1 cellular context compared by ENCODE assay signal in the genomic region with DNA sequence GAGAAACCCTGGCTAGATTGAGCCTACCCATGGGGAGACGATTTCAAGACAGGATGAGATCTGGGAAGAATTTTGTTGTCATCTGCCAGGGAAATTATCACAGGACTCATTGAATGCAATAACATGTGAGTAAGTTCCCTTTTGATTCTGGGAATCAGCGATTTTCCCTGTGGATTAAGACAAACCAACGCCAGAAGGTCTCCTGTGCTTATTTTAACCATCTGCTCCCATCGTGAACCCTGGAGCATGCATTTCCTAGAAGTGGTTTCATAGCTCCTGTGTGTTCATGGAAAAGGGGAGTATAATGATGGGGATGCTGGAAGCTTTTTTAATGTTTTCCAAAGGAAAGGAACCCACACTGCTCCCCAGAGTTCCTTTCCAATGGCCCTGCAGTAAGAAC.
TF ChIP-seq lines count a peak whose summit lies in the region.

No MANE protein-coding gene starts in this region.

TF ChIP-seq in GM23338, 12 proteins besides CTCF, POLR2A, EP300 and RAD21 (continued from another document):
- TF ChIP-seq, protein P1, sequence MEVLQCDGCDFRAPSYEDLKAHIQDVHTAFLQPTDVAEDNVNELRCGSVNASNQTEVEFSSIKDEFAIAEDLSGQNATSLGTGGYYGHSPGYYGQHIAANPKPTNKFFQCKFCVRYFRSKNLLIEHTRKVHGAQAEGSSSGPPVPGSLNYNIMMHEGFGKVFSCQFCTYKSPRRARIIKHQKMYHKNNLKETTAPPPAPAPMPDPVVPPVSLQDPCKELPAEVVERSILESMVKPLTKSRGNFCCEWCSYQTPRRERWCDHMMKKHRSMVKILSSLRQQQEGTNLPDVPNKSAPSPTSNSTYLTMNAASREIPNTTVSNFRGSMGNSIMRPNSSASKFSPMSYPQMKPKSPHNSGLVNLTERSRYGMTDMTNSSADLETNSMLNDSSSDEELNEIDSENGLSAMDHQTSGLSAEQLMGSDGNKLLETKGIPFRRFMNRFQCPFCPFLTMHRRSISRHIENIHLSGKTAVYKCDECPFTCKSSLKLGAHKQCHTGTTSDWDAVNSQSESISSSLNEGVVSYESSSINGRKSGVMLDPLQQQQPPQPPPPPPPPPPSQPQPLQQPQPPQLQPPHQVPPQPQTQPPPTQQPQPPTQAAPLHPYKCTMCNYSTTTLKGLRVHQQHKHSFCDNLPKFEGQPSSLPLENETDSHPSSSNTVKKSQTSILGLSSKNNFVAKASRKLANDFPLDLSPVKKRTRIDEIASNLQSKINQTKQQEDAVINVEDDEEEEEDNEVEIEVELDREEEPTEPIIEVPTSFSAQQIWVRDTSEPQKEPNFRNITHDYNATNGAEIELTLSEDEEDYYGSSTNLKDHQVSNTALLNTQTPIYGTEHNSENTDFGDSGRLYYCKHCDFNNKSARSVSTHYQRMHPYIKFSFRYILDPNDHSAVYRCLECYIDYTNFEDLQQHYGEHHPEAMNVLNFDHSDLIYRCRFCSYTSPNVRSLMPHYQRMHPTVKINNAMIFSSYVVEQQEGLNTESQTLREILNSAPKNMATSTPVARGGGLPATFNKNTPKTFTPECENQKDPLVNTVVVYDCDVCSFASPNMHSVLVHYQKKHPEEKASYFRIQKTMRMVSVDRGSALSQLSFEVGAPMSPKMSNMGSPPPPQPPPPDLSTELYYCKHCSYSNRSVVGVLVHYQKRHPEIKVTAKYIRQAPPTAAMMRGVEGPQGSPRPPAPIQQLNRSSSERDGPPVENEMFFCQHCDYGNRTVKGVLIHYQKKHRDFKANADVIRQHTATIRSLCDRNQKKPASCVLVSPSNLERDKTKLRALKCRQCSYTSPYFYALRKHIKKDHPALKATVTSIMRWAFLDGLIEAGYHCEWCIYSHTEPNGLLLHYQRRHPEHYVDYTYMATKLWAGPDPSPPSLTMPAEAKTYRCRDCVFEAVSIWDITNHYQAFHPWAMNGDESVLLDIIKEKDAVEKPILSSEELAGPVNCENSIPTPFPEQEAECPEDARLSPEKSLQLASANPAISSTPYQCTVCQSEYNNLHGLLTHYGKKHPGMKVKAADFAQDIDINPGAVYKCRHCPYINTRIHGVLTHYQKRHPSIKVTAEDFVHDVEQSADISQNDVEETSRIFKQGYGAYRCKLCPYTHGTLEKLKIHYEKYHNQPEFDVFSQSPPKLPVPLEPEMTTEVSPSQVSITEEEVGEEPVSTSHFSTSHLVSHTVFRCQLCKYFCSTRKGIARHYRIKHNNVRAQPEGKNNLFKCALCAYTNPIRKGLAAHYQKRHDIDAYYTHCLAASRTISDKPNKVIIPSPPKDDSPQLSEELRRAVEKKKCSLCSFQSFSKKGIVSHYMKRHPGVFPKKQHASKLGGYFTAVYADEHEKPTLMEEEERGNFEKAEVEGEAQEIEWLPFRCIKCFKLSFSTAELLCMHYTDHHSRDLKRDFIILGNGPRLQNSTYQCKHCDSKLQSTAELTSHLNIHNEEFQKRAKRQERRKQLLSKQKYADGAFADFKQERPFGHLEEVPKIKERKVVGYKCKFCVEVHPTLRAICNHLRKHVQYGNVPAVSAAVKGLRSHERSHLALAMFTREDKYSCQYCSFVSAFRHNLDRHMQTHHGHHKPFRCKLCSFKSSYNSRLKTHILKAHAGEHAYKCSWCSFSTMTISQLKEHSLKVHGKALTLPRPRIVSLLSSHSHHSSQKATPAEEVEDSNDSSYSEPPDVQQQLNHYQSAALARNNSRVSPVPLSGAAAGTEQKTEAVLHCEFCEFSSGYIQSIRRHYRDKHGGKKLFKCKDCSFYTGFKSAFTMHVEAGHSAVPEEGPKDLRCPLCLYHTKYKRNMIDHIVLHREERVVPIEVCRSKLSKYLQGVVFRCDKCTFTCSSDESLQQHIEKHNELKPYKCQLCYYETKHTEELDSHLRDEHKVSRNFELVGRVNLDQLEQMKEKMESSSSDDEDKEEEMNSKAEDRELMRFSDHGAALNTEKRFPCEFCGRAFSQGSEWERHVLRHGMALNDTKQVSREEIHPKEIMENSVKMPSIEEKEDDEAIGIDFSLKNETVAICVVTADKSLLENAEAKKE (CRISPR knock-in tag; IDR thresholded peaks at IDR 0.05) = no peak
- TF ChIP-seq, protein P2, sequence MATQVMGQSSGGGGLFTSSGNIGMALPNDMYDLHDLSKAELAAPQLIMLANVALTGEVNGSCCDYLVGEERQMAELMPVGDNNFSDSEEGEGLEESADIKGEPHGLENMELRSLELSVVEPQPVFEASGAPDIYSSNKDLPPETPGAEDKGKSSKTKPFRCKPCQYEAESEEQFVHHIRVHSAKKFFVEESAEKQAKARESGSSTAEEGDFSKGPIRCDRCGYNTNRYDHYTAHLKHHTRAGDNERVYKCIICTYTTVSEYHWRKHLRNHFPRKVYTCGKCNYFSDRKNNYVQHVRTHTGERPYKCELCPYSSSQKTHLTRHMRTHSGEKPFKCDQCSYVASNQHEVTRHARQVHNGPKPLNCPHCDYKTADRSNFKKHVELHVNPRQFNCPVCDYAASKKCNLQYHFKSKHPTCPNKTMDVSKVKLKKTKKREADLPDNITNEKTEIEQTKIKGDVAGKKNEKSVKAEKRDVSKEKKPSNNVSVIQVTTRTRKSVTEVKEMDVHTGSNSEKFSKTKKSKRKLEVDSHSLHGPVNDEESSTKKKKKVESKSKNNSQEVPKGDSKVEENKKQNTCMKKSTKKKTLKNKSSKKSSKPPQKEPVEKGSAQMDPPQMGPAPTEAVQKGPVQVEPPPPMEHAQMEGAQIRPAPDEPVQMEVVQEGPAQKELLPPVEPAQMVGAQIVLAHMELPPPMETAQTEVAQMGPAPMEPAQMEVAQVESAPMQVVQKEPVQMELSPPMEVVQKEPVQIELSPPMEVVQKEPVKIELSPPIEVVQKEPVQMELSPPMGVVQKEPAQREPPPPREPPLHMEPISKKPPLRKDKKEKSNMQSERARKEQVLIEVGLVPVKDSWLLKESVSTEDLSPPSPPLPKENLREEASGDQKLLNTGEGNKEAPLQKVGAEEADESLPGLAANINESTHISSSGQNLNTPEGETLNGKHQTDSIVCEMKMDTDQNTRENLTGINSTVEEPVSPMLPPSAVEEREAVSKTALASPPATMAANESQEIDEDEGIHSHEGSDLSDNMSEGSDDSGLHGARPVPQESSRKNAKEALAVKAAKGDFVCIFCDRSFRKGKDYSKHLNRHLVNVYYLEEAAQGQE (IDR thresholded peaks at IDR 0.05; ENCODE audit: unreplicated experiment) = no peak
- TF ChIP-seq ZNF114 (CRISPR knock-in tag; IDR thresholded peaks at IDR 0.05) = no peak
- TF ChIP-seq, protein P3, sequence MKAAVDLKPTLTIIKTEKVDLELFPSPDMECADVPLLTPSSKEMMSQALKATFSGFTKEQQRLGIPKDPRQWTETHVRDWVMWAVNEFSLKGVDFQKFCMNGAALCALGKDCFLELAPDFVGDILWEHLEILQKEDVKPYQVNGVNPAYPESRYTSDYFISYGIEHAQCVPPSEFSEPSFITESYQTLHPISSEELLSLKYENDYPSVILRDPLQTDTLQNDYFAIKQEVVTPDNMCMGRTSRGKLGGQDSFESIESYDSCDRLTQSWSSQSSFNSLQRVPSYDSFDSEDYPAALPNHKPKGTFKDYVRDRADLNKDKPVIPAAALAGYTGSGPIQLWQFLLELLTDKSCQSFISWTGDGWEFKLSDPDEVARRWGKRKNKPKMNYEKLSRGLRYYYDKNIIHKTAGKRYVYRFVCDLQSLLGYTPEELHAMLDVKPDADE (IDR thresholded peaks at IDR 0.05) = no peak
- no peak for TF ChIP-seq STAT1 (IDR thresholded peaks at IDR 0.05; ENCODE audit: unreplicated experiment)
- no peak for TF ChIP-seq CREB1 (CRISPR knock-in tag; IDR thresholded peaks at IDR 0.05; ENCODE audit: low read depth)
- no peak for TF ChIP-seq JUNB (IDR thresholded peaks at IDR 0.05; ENCODE audit: unreplicated experiment)
- no peak for TF ChIP-seq EZH2phosphoT487 (IDR thresholded peaks at IDR 0.05; ENCODE audit: unreplicated experiment)
- TF ChIP-seq ZNF331 (CRISPR knock-in tag; IDR thresholded peaks at IDR 0.05; ENCODE audit: low read depth) = no peak
- TF ChIP-seq NANOG (IDR thresholded peaks at IDR 0.05; ENCODE audit: borderline replicate concordance) = no peak
